ENCODE assay signal across 21 cellular contexts in genomic region chr12:10708862-10709261, GRCh38. TPM values are rescaled to one million over a fixed set of nuclear protein-coding genes. Genes with fewer than 3 reads are reported as not detected.
DNase-seq lines count a peak whose midpoint lies in the region; ATAC-seq, FAIRE-seq and TF ChIP-seq lines count a peak whose summit lies in the region.
"Had no signal": no experiment of that assay in that cellular context is flagged by ENCODE, and none has a peak within 500 bp of the region (broad histone marks: within the 10 kb centered on the region; RNA-seq: fewer than 3 reads in every experiment).

No MANE protein-coding gene starts in this region.

- TF ChIP-seq CTCF in OCI-LY1 (IDR thresholded peaks at IDR 0.05; ENCODE audit: low read length) (no peak), heart right ventricle (IDR thresholded peaks at IDR 0.05) (no peak), Calu3 (IDR thresholded peaks at IDR 0.05; ENCODE audit: unreplicated experiment) (no peak), HepG2 (CRISPR knock-in tag; IDR thresholded peaks at IDR 0.05) (no peak)

- CTCF ChIA-PET in Calu3 (lab: Charles Lee) = no interaction called here
- CTCF ChIA-PET in HepG2 (lab: Yijun Ruan, JAX; ENCODE audit: low intra/inter-chr PET ratio, low total read pairs) = no interaction called here

- in situ Hi-C loops in HepG2 (cut with HindIII; ENCODE audit: extremely low pct_ligation_motif_present, low pct_unique_long_range_greater_than_20kb) = no loop called here

- peaks cover 14% of the 10 kb centered on the region for H3K4me1 ChIP-seq in OCI-LY1 (ENCODE audit: insufficient read depth, low read length, severe bottlenecking)
- peaks cover 5 to 57% (median 28%) of the 10 kb centered on the region in 9 donors for H3K4me1 ChIP-seq in heart right ventricle
- no peaks in the 10 kb centered on the region for H3K4me1 ChIP-seq in HepG2 (ENCODE audit: insufficient read depth, low read length)
- H3K4me1 ChIP-seq in small intestine (ENCODE audit: control insufficient read depth in 2 of 2, insufficient read depth in 1 of 2, low read depth in 1 of 2, low read length in 1 of 2) = no peaks in the 10 kb centered on the region
- H3K4me1 ChIP-seq: BE2C had no signal

- TF ChIP-seq RAD21 in HepG2 (CRISPR knock-in tag; IDR thresholded peaks at IDR 0.05) = no peak

- TF ChIP-seq EP300 in HepG2 (IDR thresholded peaks at IDR 0.05; ENCODE audit: low read depth in 2 of 2, low read length in 2 of 2) (no peak), HepG2 (CRISPR knock-in tag; IDR thresholded peaks at IDR 0.05; ENCODE audit: borderline replicate concordance) (no peak)

- H3K9me3 ChIP-seq in OCI-LY1 (ENCODE audit: low read length) (no peaks in the 10 kb centered on the region), heart right ventricle (no peaks in the 10 kb centered on the region), HepG2 (ENCODE audit: low read length) (no peaks in the 10 kb centered on the region), small intestine (ENCODE audit: control insufficient read depth, low read depth) (no peaks in the 10 kb centered on the region)
- H3K9me3 ChIP-seq: BE2C had no signal

- H3K9ac ChIP-seq in OCI-LY1 (ENCODE audit: low read length) (no peak overlapping the region), HepG2 (ENCODE audit: insufficient read depth, low read depth, low read length) (no peak overlapping the region)
- H3K9ac ChIP-seq: GM23248 had no signal

- H3K4me2 ChIP-seq in OCI-LY1 (ENCODE audit: low read length) (no peak overlapping the region), HepG2 (ENCODE audit: low read depth, low read length) (no peak overlapping the region)
- H3K4me2 ChIP-seq: PC-9 had no signal

- no peak for TF ChIP-seq POLR2A in HepG2 (IDR thresholded peaks at IDR 0.05; ENCODE audit: insufficient read depth in 1 of 2, low read depth in 2 of 2, low read length in 2 of 2)

- BruUV-seq in Calu3 (replicated peaks; lab: Mats Ljungman, UMichigan) (no TSS peak), HepG2 (replicated peaks; lab: Mats Ljungman, UMichigan) (no TSS peak)

- peak overlapping the region; percentile 33 to 95 (median 60) for H3K27ac Mint-ChIP-seq in naive B cell
- no peak overlapping the region for H3K27ac Mint-ChIP-seq in Calu3 (ENCODE audit: unreplicated experiment)
- H3K27ac Mint-ChIP-seq: CD8-positive, alpha-beta T cell had no signal

- H4K20me1 ChIP-seq in OCI-LY1 (ENCODE audit: insufficient read depth, low read length) (no peaks in the 10 kb centered on the region), HepG2 (ENCODE audit: insufficient read depth, low read length) (peaks cover 7% of the 10 kb centered on the region)

- FAIRE-seq in HepG2 (lab: Jason Lieb, UNC) (no peak), small intestine (lab: Jason Lieb, UNC) (no peak)
- FAIRE-seq: HTR-8/SVneo had no signal

- peak overlapping the region; percentile 34 for H3K27ac ChIP-seq in OCI-LY1 (ENCODE audit: low read depth, low read length, poor library complexity, severe bottlenecking)
- peak overlapping the region in 9 of 10 donors; percentile 46 to 78 (median 69) for H3K27ac ChIP-seq in heart right ventricle
- no peak overlapping the region for H3K27ac ChIP-seq in HepG2 (ENCODE audit: extremely low read length, insufficient read depth, low read length)
- no peak overlapping the region for H3K27ac ChIP-seq in small intestine (ENCODE audit: low read depth in 1 of 2, low read length in 1 of 2)
- H3K27ac ChIP-seq: GM23248, HL-60, PC-9 had no signal

- POLR2A ChIA-PET in HepG2 (lab: Yijun Ruan, JAX) = no interaction called here

- no peaks in the 10 kb centered on the region for H3K9me2 ChIP-seq in OCI-LY1 (ENCODE audit: low read depth, low read length)

- ATAC-seq in heart right ventricle = peak; percentile 38 to 92 (median 82)
- ATAC-seq in naive B cell (ENCODE audit: low read depth in 2 of 2) = peak; percentile 66
- ATAC-seq in HG03457 (IDR thresholded peaks at IDR 0.05; ENCODE audit: unreplicated experiment) = no peak
- no peak for ATAC-seq in HepG2
- ATAC-seq: CD8-positive, alpha-beta T cell had no signal

- H3K9me3 Mint-ChIP-seq in naive B cell (no peaks in the 10 kb centered on the region), Calu3 (ENCODE audit: low read depth, unreplicated experiment) (no peaks in the 10 kb centered on the region)
- H3K9me3 Mint-ChIP-seq: CD8-positive, alpha-beta T cell had no signal

- no peak for DNase-seq in heart right ventricle
- peak; percentile 25 for DNase-seq in naive B cell
- no peak for DNase-seq in Calu3
- DNase-seq in HepG2 (ENCODE audit: low spot score) = no peak
- DNase-seq in small intestine = no peak
- DNase-seq: BE2C; CD8-positive, alpha-beta T cell; DMS79 treated with DMSO at 0.1 percent for 48 hours; GM23248; HCEC 1CT; NCI-H1417 treated with DMSO at 0.1 percent for 48 hours; NCI-H2029 treated with DMSO at 0.1 percent for 48 hours; NCI-H2171 treated with DMSO at 0.1 percent for 48 hours; NCI-H446 treated with DMSO at 0.1 percent for 48 hours; PC-9 had no signal

- intact Hi-C loops in heart right ventricle (cut with DNase I) = no loop called here
- intact Hi-C loops in Calu3 (cut with micrococcal nuclease; ENCODE audit: unreplicated experiment) = no loop called here
- intact Hi-C loops in HepG2 (cut with micrococcal nuclease; ENCODE audit: unreplicated experiment) = no loop called here

- H3K4me3 Mint-ChIP-seq in naive B cell (peak overlapping the region in 7 of 8 donors; percentile 5 to 75 (median 58)), Calu3 (ENCODE audit: low read depth, unreplicated experiment) (no peak overlapping the region)
- H3K4me3 Mint-ChIP-seq: CD8-positive, alpha-beta T cell had no signal

- H3K27me3 ChIP-seq in OCI-LY1 (ENCODE audit: insufficient read depth, low read length) (no peaks in the 10 kb centered on the region), heart right ventricle (no peaks in the 10 kb centered on the region), HepG2 (ENCODE audit: control insufficient read depth in 1 of 2, insufficient read depth in 2 of 2, low read length in 2 of 2) (no peaks in the 10 kb centered on the region), small intestine (ENCODE audit: control insufficient read depth in 2 of 2, insufficient read depth in 2 of 2, low read length in 2 of 2) (no peaks in the 10 kb centered on the region)

- WGBS in heart right ventricle, 2 donors = 44 to 62% methylated on average over 4 of the region's 4 CpGs
- over 99% methylated on average over 4 of the region's 4 CpGs for WGBS in HepG2 (ENCODE audit: low lambda C conversion rate)
- WGBS in small intestine, 3 donors = 87 to 95% (median 95%) methylated on average over 4 of the region's 4 CpGs

- peaks cover 26 to 39% of the 10 kb centered on the region in 2 donors for H3K36me3 Mint-ChIP-seq in naive B cell
- peaks cover 77% of the 10 kb centered on the region for H3K36me3 Mint-ChIP-seq in Calu3 (ENCODE audit: insufficient read depth, unreplicated experiment)

- peaks cover 25 to 35% (median 28%) of the 10 kb centered on the region in 3 donors for H3K4me1 Mint-ChIP-seq in naive B cell
- peaks cover 10% of the 10 kb centered on the region for H3K4me1 Mint-ChIP-seq in Calu3 (ENCODE audit: low read depth, unreplicated experiment)

- H3K79me2 ChIP-seq in OCI-LY1 (ENCODE audit: insufficient read depth, low read length) (no peaks in the 10 kb centered on the region), HepG2 (ENCODE audit: insufficient read depth, low read length) (peaks cover 2% of the 10 kb centered on the region)

- H2AFZ ChIP-seq in OCI-LY1 (ENCODE audit: low read length) (no peak overlapping the region), HepG2 (ENCODE audit: low read length) (no peak overlapping the region)
- H2AFZ ChIP-seq: GM23248, PC-9 had no signal

- H3F3A ChIP-seq in OCI-LY1 (ENCODE audit: insufficient read depth, low read length) = no peaks in the 10 kb centered on the region

- H3K4me3 ChIP-seq in OCI-LY1 (ENCODE audit: low read depth, low read length, poor library complexity, severe bottlenecking) (no peak overlapping the region), heart right ventricle (no peak overlapping the region), HepG2 (replicated peaks in 1 of 3; ENCODE audit: insufficient read depth in 1 of 3, low read depth in 2 of 3, low read length in 3 of 3) (no peak overlapping the region), small intestine (ENCODE audit: low read depth in 1 of 2, low read length in 2 of 2) (no peak overlapping the region)
- H3K4me3 ChIP-seq: GM23248, PC-9 had no signal

- H3K27me3 Mint-ChIP-seq in naive B cell (no peaks in the 10 kb centered on the region), Calu3 (ENCODE audit: unreplicated experiment) (no peaks in the 10 kb centered on the region)

- H3K36me3 ChIP-seq in OCI-LY1 (ENCODE audit: insufficient read depth, low read length) (peaks cover 50% of the 10 kb centered on the region), heart right ventricle (peaks cover 0 to 100% (median 39%) of the 10 kb centered on the region in 9 donors), HepG2 (replicated peaks in 1 of 2; ENCODE audit: control insufficient read depth in 1 of 2, insufficient read depth in 2 of 2, low read length in 2 of 2) (peaks cover 23 to 81% of the 10 kb centered on the region in 2 experiments), small intestine (ENCODE audit: control insufficient read depth in 2 of 2, insufficient read depth in 2 of 2, low read length in 2 of 2) (peaks cover 0 to 9% of the 10 kb centered on the region in 2 donors)
- H3K36me3 ChIP-seq: BE2C had no signal

RNA-seq across cellular contexts. Expression of gene YBX3, which starts 14.3 kb away (rescaled TPM):
- total RNA-seq in heart right ventricle = 1,000 to 10,000 TPM in 1 of 10 donors, 100 to 1,000 TPM in 9; 516 to 1,012 (median 632) TPM
- polyA plus RNA-seq in heart right ventricle = 1,000 to 10,000 TPM in 1 of 2 donors, 100 to 1,000 TPM in 1; 244 to 1,254 TPM
- 100 to 1,000 TPM; 198 to 630 (median 365) TPM for polyA plus RNA-seq in naive B cell (ENCODE audit: low read depth in 6 of 6)
- 295 and 312 TPM in 2 replicates for total RNA-seq in Calu3 (2022)
- 62.6 and 77.5 TPM in 2 replicates for total RNA-seq in HepG2 (2016; rRNA removed; fragmentation: Illumina TruSeq; extraction: Trizol)
- 196 and 201 TPM in 2 replicates for total RNA-seq in HepG2 (2016; cell fraction: cytosol; rRNA removed; fragmentation: Illumina TruSeq; extraction: Trizol; ENCODE audit: low read depth)
- total RNA-seq in HepG2 (2016; cell fraction: insoluble cytoplasmic fraction; rRNA removed; fragmentation: Illumina TruSeq; extraction: Trizol) = 52.0 and 76.4 TPM in 2 replicates
- total RNA-seq in HepG2 (2016; cell fraction: membrane; rRNA removed; fragmentation: Illumina TruSeq; extraction: Trizol) = 193 and 202 TPM in 2 replicates
- 85.5 and 101 TPM in 2 replicates for total RNA-seq in HepG2 (2016; cell fraction: nucleus; rRNA removed; fragmentation: Illumina TruSeq; extraction: Trizol)
- 99.6 and 107 TPM in 2 replicates for polyA plus RNA-seq in HepG2 (2011; rRNA removed)
- 78.6 and 78.7 TPM in 2 replicates for polyA plus RNA-seq in HepG2 (2011; cell fraction: cytosol; rRNA removed)
- 376 and 410 TPM in 2 replicates for polyA plus RNA-seq in HepG2 (2011; cell fraction: nucleus; rRNA removed)
- 107 and 155 TPM in 2 replicates for polyA plus RNA-seq in HepG2 (2012)
- 380 and 410 TPM in 2 replicates for polyA plus RNA-seq in HepG2 (2016; cell fraction: cytosol; fragmentation: Illumina TruSeq; extraction: Trizol; ENCODE audit: low read depth)
- polyA plus RNA-seq in HepG2 (2016; cell fraction: insoluble cytoplasmic fraction; fragmentation: Illumina TruSeq; extraction: Trizol; ENCODE audit: low read depth) = 105 and 112 TPM in 2 replicates
- 302 and 346 TPM in 2 replicates for polyA plus RNA-seq in HepG2 (2016; cell fraction: membrane; fragmentation: Illumina TruSeq; extraction: Trizol; ENCODE audit: low read depth)
- polyA plus RNA-seq in HepG2 (2016; cell fraction: nucleus; fragmentation: Illumina TruSeq; extraction: Trizol; ENCODE audit: insufficient read depth, low read depth) = 178 and 216 TPM in 2 replicates
- 56.6 and 119 TPM in 2 replicates for polyA minus RNA-seq in HepG2 (2011; rRNA and poly(A)+ RNA removed; ENCODE audit: low replicate concordance)
- polyA minus RNA-seq in HepG2 (2011; cell fraction: cytosol; rRNA and poly(A)+ RNA removed) = 28.9 and 30.7 TPM in 2 replicates
- 154 and 197 TPM in 2 replicates for polyA minus RNA-seq in HepG2 (2011; cell fraction: nucleus; rRNA and poly(A)+ RNA removed)
- 100 to 1,000 TPM in 1 of 3 donors, 10 to 100 TPM in 2; 61.3 to 183 (median 73.6) TPM for polyA plus RNA-seq in small intestine

RNA-seq across cellular contexts. Expression of gene STYK1, which starts 35.0 kb away (rescaled TPM):
- total RNA-seq in heart right ventricle (1 to 10 TPM in 1 of 10 donors, under 1 TPM in 2, not detected in 7; 0.15 to 1.2 (median 0.15) TPM), Calu3 (2022) (8.4 and 10.7 TPM in 2 replicates), HepG2 (2016; rRNA removed; fragmentation: Illumina TruSeq; extraction: Trizol) (not detected in 2 replicates)
- polyA plus RNA-seq in heart right ventricle (under 1 TPM in 1 of 2 donors, not detected in 1; 0.01 TPM), naive B cell (ENCODE audit: low read depth in 6 of 6) (not detected), HepG2 (2011; rRNA removed) (not detected in 2 replicates), small intestine (1 to 10 TPM; 3.2 to 8.1 (median 6.4) TPM)
- total RNA-seq in HepG2 (2016; cell fraction: cytosol; rRNA removed; fragmentation: Illumina TruSeq; extraction: Trizol; ENCODE audit: low read depth) = not detected in 2 replicates
- total RNA-seq in HepG2 (2016; cell fraction: insoluble cytoplasmic fraction; rRNA removed; fragmentation: Illumina TruSeq; extraction: Trizol) = not detected in 2 replicates
- total RNA-seq in HepG2 (2016; cell fraction: membrane; rRNA removed; fragmentation: Illumina TruSeq; extraction: Trizol) = not detected in 2 replicates
- total RNA-seq in HepG2 (2016; cell fraction: nucleus; rRNA removed; fragmentation: Illumina TruSeq; extraction: Trizol) = not detected in 2 replicates
- not detected in 2 replicates for polyA plus RNA-seq in HepG2 (2011; cell fraction: cytosol; rRNA removed)
- not detected in 2 replicates for polyA plus RNA-seq in HepG2 (2011; cell fraction: nucleus; rRNA removed)
- not detected in 2 replicates for polyA plus RNA-seq in HepG2 (2012)
- not detected in 2 replicates for polyA plus RNA-seq in HepG2 (2016; cell fraction: cytosol; fragmentation: Illumina TruSeq; extraction: Trizol; ENCODE audit: low read depth)
- not detected in 2 replicates for polyA plus RNA-seq in HepG2 (2016; cell fraction: insoluble cytoplasmic fraction; fragmentation: Illumina TruSeq; extraction: Trizol; ENCODE audit: low read depth)
- polyA plus RNA-seq in HepG2 (2016; cell fraction: membrane; fragmentation: Illumina TruSeq; extraction: Trizol; ENCODE audit: low read depth) = not detected in 2 replicates
- not detected in 2 replicates for polyA plus RNA-seq in HepG2 (2016; cell fraction: nucleus; fragmentation: Illumina TruSeq; extraction: Trizol; ENCODE audit: insufficient read depth, low read depth)
- 9.3 TPM in 1 of 2 replicates, not detected in the other for polyA minus RNA-seq in HepG2 (2011; rRNA and poly(A)+ RNA removed; ENCODE audit: low replicate concordance)
- polyA minus RNA-seq in HepG2 (2011; cell fraction: cytosol; rRNA and poly(A)+ RNA removed) = not detected in 2 replicates
- not detected in 2 replicates for polyA minus RNA-seq in HepG2 (2011; cell fraction: nucleus; rRNA and poly(A)+ RNA removed)
- total RNA-seq: G401, SK-MEL-5 had no signal

Comparison
In these comparisons a context has a peak if more than half of its experiments do, and no peak if none do; other contexts are left out.
1. H3K27ac ChIP-seq: peak in OCI-LY1 (single experiment) and heart right ventricle (9 of 10); none in HepG2 (single experiment) and small intestine (0 of 2).
2. ATAC-seq: peak in heart right ventricle (8 of 8) and naive B cell (2 of 2); none in HG03457 (single experiment) and HepG2 (single experiment).